Comparison of ENCODE assay signal across 1 cellular context in the genomic region with DNA sequence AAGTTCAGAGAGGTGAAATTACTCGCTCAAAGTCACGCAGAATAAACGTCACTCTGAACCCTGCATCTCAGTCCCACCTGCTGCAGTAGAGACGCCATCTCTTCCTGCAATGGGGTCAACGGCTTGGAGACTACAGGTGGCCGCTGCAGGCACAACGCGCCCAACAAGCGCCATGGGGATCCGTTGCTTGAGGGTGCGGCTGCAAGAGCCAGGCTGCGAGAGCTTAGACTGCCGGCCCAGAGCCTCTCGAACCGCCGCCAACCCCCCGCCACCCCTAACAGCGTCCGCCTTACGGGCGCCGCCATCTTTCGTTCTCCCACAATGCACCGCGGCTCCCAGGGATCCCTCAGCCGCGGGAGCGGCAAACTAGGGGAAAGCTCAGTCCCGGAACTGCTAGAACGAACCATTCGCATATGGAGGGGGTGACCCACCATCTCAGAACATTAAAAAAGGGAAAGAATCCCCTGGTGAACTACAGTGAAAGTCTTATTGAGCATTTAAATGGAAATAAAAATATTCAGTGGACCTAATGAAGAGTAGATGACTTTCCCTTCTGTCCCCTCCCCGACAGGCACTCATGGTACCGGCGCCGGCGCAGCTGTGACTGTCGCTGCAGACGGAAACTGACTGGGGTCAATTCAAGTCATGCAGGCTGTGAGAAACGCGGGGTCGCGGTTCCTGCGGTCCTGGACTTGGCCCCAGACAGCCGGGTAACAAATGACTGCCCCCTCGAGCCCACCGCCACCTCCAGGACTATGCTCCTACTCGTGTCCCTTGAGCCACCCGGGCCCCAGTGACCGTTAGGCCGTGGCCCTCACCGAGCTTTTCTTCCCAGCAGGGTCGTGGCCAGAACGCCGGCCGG.
TF ChIP-seq lines count a peak whose summit lies in the region.

Gene MRPL46 (minus strand): TSS at position 316 of the 862 bp plus-strand sequence. CDS start 11 bp downstream, at position 305.
Gene MRPS11 (plus strand): TSS at position 636 of the 862 bp plus-strand sequence. CDS start 10 bp downstream, at position 646.

TF ChIP-seq in GM12878, 131 proteins besides CTCF, POLR2A, EP300 and RAD21 (continued from another document and continues in another):
- TF ChIP-seq E4F1 (IDR thresholded peaks at IDR 0.05; ENCODE audit: borderline replicate concordance, partially characterized antibody) = peak; percentile 65
- TF ChIP-seq SMAD1 (IDR thresholded peaks at IDR 0.05; ENCODE audit: low read depth, partially characterized antibody) = peak; percentile 10
- TF ChIP-seq PAX8 (IDR thresholded peaks at IDR 0.05) = no peak
- TF ChIP-seq SMARCA5 (IDR thresholded peaks at IDR 0.05) = no peak
- no peak for TF ChIP-seq TARDBP (IDR thresholded peaks at IDR 0.05; ENCODE audit: borderline replicate concordance)
- no peak for TF ChIP-seq CBX5 (IDR thresholded peaks at IDR 0.05; ENCODE audit: low read depth)
- TF ChIP-seq, protein P1, sequence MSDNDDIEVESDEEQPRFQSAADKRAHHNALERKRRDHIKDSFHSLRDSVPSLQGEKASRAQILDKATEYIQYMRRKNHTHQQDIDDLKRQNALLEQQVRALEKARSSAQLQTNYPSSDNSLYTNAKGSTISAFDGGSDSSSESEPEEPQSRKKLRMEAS (IDR thresholded peaks at IDR 0.05; ENCODE audit: low read depth, low read length) = peak; percentile 43; the same call in 1 of the 2 replicates
- TF ChIP-seq ZNF274 (IDR thresholded peaks at IDR 0.05; ENCODE audit: insufficient read depth, insufficient read length) = no peak
- peak; percentile 75 for TF ChIP-seq PML (IDR thresholded peaks at IDR 0.05; ENCODE audit: low read length)
- TF ChIP-seq ESRRA (IDR thresholded peaks at IDR 0.05; ENCODE audit: low read length) = peak; percentile 58; the same call in 1 of the 2 replicates
- no peak; the same call in 1 of the 2 replicates for TF ChIP-seq RFX5 (IDR thresholded peaks at IDR 0.05; ENCODE audit: low read depth, low read length)
- TF ChIP-seq TAF1 (IDR thresholded peaks at IDR 0.05; ENCODE audit: borderline replicate concordance, low read depth, low read length) = peak; percentile 91
- no peak for TF ChIP-seq GABPA (IDR thresholded peaks at IDR 0.05; ENCODE audit: low read depth)
- TF ChIP-seq YY1 (IDR thresholded peaks at IDR 0.05; ENCODE audit: low read depth, low read length) = peak; percentile 99
- TF ChIP-seq ZBED1 (IDR thresholded peaks at IDR 0.05; ENCODE audit: borderline replicate concordance) = no peak
- TF ChIP-seq MTA2 (IDR thresholded peaks at IDR 0.05; ENCODE audit: low read depth) = peak; percentile 31
- no peak for TF ChIP-seq ZNF217 (IDR thresholded peaks at IDR 0.05)
- peak; percentile 96 to 99 for TF ChIP-seq BHLHE40 (IDR thresholded peaks at IDR 0.05; ENCODE audit: borderline replicate concordance in 1 of 2, low read depth in 2 of 2, low read length in 1 of 2)
- peak; percentile 82 for TF ChIP-seq MXI1 (IDR thresholded peaks at IDR 0.05; ENCODE audit: low read depth, low read length)
- peak; percentile 13 for TF ChIP-seq SP1 (IDR thresholded peaks at IDR 0.05; ENCODE audit: low read depth, low read length)
- peak; percentile 83; the same call in 1 of the 2 replicates for TF ChIP-seq HDAC2 (IDR thresholded peaks at IDR 0.05)
- peak; percentile 60 for TF ChIP-seq NKRF (conservative IDR thresholded peaks at IDR 0.05)
- TF ChIP-seq SKIL (IDR thresholded peaks at IDR 0.05; ENCODE audit: low read depth, poor library complexity, severe bottlenecking) = peak; percentile 99
- 0 out of 2 replicates have a peak, but pooled peaks have one; percentile 25 for TF ChIP-seq BACH1 (IDR thresholded peaks at IDR 0.05; ENCODE audit: borderline replicate concordance)
- peak; percentile 99 for TF ChIP-seq KLF5 (IDR thresholded peaks at IDR 0.05; ENCODE audit: partially characterized antibody)
- peak; percentile 63 for TF ChIP-seq SIX5 (IDR thresholded peaks at IDR 0.05; ENCODE audit: low read depth, low read length, severe bottlenecking)
- TF ChIP-seq SREBF1 (IDR thresholded peaks at IDR 0.05; ENCODE audit: low read length) = peak; percentile 99
- peak; percentile 10 to 31; a peak in 1 of 4 replicates for TF ChIP-seq IKZF2 (IDR thresholded peaks at IDR 0.05)
- TF ChIP-seq NR2C1 (IDR thresholded peaks at IDR 0.05) = peak; percentile 79
- 0 out of 2 replicates have a peak, but pooled peaks have one; percentile 26 for TF ChIP-seq RCOR1 (conservative IDR thresholded peaks at IDR 0.05; ENCODE audit: low read depth, low read length)
- TF ChIP-seq FOXK2 (IDR thresholded peaks at IDR 0.05) = peak; percentile 98
- peak; percentile 85 for TF ChIP-seq NFIC (IDR thresholded peaks at IDR 0.05; ENCODE audit: low read depth, low read length)
- TF ChIP-seq SMC3 (IDR thresholded peaks at IDR 0.05; ENCODE audit: borderline replicate concordance, low read length) = no peak
- no peak for TF ChIP-seq ZBTB4 (CRISPR knock-in tag; IDR thresholded peaks at IDR 0.05)
- no peak for TF ChIP-seq ZNF622 (IDR thresholded peaks at IDR 0.05)
- TF ChIP-seq NRF1 (conservative IDR thresholded peaks at IDR 0.05; ENCODE audit: low read depth, low read length) = no peak
- TF ChIP-seq CREB1 (IDR thresholded peaks at IDR 0.05; ENCODE audit: low read depth) = peak; percentile 91
- peak; percentile 39 for TF ChIP-seq CUX1 (IDR thresholded peaks at IDR 0.05; ENCODE audit: insufficient replicate concordance, low read depth, low read length)
- TF ChIP-seq, protein P2, sequence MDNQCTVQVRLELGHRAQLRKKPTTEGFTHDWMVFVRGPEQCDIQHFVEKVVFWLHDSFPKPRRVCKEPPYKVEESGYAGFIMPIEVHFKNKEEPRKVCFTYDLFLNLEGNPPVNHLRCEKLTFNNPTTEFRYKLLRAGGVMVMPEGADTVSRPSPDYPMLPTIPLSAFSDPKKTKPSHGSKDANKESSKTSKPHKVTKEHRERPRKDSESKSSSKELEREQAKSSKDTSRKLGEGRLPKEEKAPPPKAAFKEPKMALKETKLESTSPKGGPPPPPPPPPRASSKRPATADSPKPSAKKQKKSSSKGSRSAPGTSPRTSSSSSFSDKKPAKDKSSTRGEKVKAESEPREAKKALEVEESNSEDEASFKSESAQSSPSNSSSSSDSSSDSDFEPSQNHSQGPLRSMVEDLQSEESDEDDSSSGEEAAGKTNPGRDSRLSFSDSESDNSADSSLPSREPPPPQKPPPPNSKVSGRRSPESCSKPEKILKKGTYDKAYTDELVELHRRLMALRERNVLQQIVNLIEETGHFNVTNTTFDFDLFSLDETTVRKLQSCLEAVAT (IDR thresholded peaks at IDR 0.05) = no peak
- peak; percentile 83 for TF ChIP-seq CREM (IDR thresholded peaks at IDR 0.05; ENCODE audit: low read depth)
- TF ChIP-seq TCF3 (IDR thresholded peaks at IDR 0.05; ENCODE audit: borderline replicate concordance, insufficient read depth, low read depth, low read length) = no peak
